In genomic region chr10:114899982-114900381, GRCh38 we compare ENCODE assay signal across 1 cellular context.
TF ChIP-seq lines count a peak whose summit lies in the region.

No MANE protein-coding gene starts in this region.

TF ChIP-seq in K562, 482 proteins besides CTCF, POLR2A, EP300 and RAD21:
- peak; percentile 19; the same call in 1 of the 2 replicates for TF ChIP-seq TFE3 (CRISPR knock-in tag; IDR thresholded peaks at IDR 0.05)
- TF ChIP-seq ID3 (CRISPR knock-in tag; IDR thresholded peaks at IDR 0.05), result no peak
- no peak for TF ChIP-seq ID3 (tag; IDR thresholded peaks at IDR 0.05)
